Comparison of ENCODE assay signal across 8 cellular contexts in the genomic region with DNA sequence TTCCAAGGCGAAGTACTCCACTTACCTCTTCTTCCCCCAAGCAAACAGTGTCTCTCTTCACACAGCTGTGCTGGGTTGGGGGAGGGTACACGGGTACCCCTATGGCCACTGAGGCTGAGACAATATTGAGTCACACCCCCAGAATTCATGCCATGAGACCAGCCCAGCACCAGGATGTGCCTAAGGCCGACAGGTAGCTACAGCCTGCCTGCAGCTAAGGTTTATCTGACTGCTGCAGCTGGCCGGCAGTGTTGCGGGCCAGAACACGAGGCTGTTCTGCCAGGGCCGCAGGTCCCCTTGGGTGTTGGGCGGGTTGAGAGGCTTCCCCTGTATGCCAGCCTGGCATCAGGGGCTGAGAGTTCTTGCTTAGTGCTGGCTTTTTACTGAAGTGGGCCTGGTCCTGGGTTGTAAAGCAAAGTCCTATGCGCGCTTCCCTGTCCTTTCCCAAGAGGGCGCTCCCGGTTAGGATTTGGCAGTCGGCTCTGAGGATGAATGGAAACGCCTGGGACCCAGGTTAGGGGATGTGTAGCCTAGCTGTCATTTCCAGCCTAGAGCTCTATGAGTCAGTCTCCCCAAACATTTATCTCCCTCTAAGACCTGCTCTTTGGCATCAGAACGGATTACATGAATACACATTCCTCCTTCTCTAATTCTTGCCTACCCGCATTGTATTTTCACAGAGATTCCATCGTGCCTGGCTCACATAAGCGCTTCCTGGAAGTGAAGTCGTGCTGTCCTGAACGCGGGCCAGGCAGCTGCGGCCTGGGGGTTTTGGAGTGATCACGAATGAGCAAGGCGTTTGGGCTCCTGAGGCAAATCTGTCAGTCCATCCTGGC. TPM values are rescaled to one million over a fixed set of nuclear protein-coding genes. Genes with fewer than 3 reads are reported as not detected.
DNase-seq lines count a peak whose midpoint lies in the region; ATAC-seq and TF ChIP-seq lines count a peak whose summit lies in the region.

No MANE protein-coding gene starts in this region.

- H3K4me1 ChIP-seq in OCI-LY3 (ENCODE audit: low read length) = peaks cover 2% of the 10 kb centered on the region; the same call in 1 of the 2 replicates

- ATAC-seq in activated naive CD4-positive, alpha-beta T cell treated with anti-CD3 and anti-CD28 coated beads, Interleukin-2, amount 50 U/mL, for 72 hours = peak; percentile 56 to 68
- no peak for ATAC-seq in HG03571 (IDR thresholded peaks at IDR 0.05; ENCODE audit: unreplicated experiment)
- no peak for ATAC-seq in HG02763 (IDR thresholded peaks at IDR 0.05; ENCODE audit: unreplicated experiment)

- no peak overlapping the region for H2AFZ ChIP-seq in OCI-LY3 (ENCODE audit: low read depth, low read length)

- H3K79me2 ChIP-seq in OCI-LY3 (ENCODE audit: low read length) = no peaks in the 10 kb centered on the region

- H3K36me3 ChIP-seq in OCI-LY3 (replicated peaks; ENCODE audit: low read depth, low read length) = no peaks in the 10 kb centered on the region

- H3K9me3 ChIP-seq in OCI-LY3 (ENCODE audit: insufficient read depth, low read length) = no peaks in the 10 kb centered on the region

- no peak overlapping the region for H3K27ac Mint-ChIP-seq in activated naive CD4-positive, alpha-beta T cell treated with anti-CD3 and anti-CD28 coated beads, Interleukin-2, amount 50 U/mL, for 72 hours

- DNase-seq in COLO668 (lab: John Stamatoyannopoulos, UW; ENCODE audit: unreplicated experiment) (peak; percentile 72), HS-5 (ENCODE audit: low read depth) (peak; percentile 91), glomerular endothelial cell (ENCODE audit: extremely low read depth, low read depth, low spot score) (peak; percentile 80), pons (ENCODE audit: low spot score) (peak; percentile 74)
- DNase-seq in activated naive CD4-positive, alpha-beta T cell treated with anti-CD3 and anti-CD28 coated beads, Interleukin-2, amount 50 U/mL, for 72 hours (ENCODE audit: low spot score in 2 of 2) = peak in 1 of 2 donors; percentile 63

- H3K4me3 ChIP-seq in OCI-LY3 (ENCODE audit: low read length) = no peak overlapping the region

- no peaks in the 10 kb centered on the region for H3K36me3 Mint-ChIP-seq in activated naive CD4-positive, alpha-beta T cell treated with anti-CD3 and anti-CD28 coated beads, Interleukin-2, amount 50 U/mL, for 72 hours

- H3K4me2 ChIP-seq in OCI-LY3 (ENCODE audit: low read length) = no peak overlapping the region

- peak; percentile 96 for TF ChIP-seq CTCF in OCI-LY3 (IDR thresholded peaks at IDR 0.05; ENCODE audit: low read depth, low read length)

- no peaks in the 10 kb centered on the region for H4K20me1 ChIP-seq in OCI-LY3 (ENCODE audit: insufficient read depth, low read length)

- H3K27me3 ChIP-seq in OCI-LY3 (ENCODE audit: low read depth, low read length) = peaks cover 13% of the 10 kb centered on the region

- H3K9ac ChIP-seq in OCI-LY3 (ENCODE audit: low read length) = no peak overlapping the region

- H3K9me3 Mint-ChIP-seq in activated naive CD4-positive, alpha-beta T cell treated with anti-CD3 and anti-CD28 coated beads, Interleukin-2, amount 50 U/mL, for 72 hours = no peaks in the 10 kb centered on the region

- H3K27ac ChIP-seq in OCI-LY3 (ENCODE audit: low read length) = no peak overlapping the region

RNA-seq across cellular contexts. Expression of gene USP18, which starts 7.1 kb away (rescaled TPM):
- total RNA-seq in activated naive CD4-positive, alpha-beta T cell treated with anti-CD3 and anti-CD28 coated beads, Interleukin-2, amount 50 U/mL, for 72 hours = 10 to 100 TPM in 1 of 2 donors, 1 to 10 TPM in 1; 5.7 to 22.0 TPM
- 11.2 and 26.2 TPM in 2 replicates for total RNA-seq in glomerular endothelial cell

RNA-seq across cellular contexts. Expression of gene TUBA8, which starts 46.5 kb away (rescaled TPM):
- total RNA-seq in activated naive CD4-positive, alpha-beta T cell treated with anti-CD3 and anti-CD28 coated beads, Interleukin-2, amount 50 U/mL, for 72 hours = 1 to 10 TPM; 1.1 to 1.6 TPM
- 0.19 and 1.8 TPM in 2 replicates for total RNA-seq in glomerular endothelial cell

Comparison
In these comparisons a context has a peak if more than half of its experiments do, and no peak if none do; other contexts are left out.
1. ATAC-seq: peak in activated naive CD4-positive, alpha-beta T cell treated with anti-CD3 and anti-CD28 coated beads, Interleukin-2, amount 50 U/mL, for 72 hours (2 of 2); none in HG03571 (single experiment) and HG02763 (single experiment).